ENCODE assay signal across 8 cellular contexts in genomic region chr7:44796504-44797328, GRCh38. TPM values are rescaled to one million over a fixed set of nuclear protein-coding genes. Genes with fewer than 3 reads are reported as not detected.
DNase-seq lines count a peak whose midpoint lies in the region; ATAC-seq and TF ChIP-seq lines count a peak whose summit lies in the region.

Gene PPIA (plus strand): TSS chr7:44796681. CDS start chr7:44796725, 44 bp downstream.

- no peaks in the 10 kb centered on the region for H3K9me3 ChIP-seq in MG63

- peaks cover 26 to 37% of the 10 kb centered on the region in 2 donors for H3K4me1 Mint-ChIP-seq in natural killer cell treated with Interleukin-12 subunit alpha and Interleukin-12 subunit beta and Interleukin-15 and Interleukin-18, amount 100 ng/mL, for 72 hours (ENCODE audit: low read depth in 2 of 2)

- DNase-seq in ELF-1 (ENCODE audit: low read depth, low spot score) = peak; percentile 97
- DNase-seq in H7 = peak; percentile 100
- peak; percentile 99 for DNase-seq in MG63
- DNase-seq in SHP77 (lab: John Stamatoyannopoulos, UW) = peak; percentile 98
- peak; percentile 98 for DNase-seq in activated effector memory CD4-positive, alpha-beta T cell treated with Interleukin-2 at 50 U/mL for 16 hours
- peak; percentile 99 for DNase-seq in fibroblast of pulmonary artery (ENCODE audit: low read depth)
- peak; percentile 99 for DNase-seq in natural killer cell treated with Interleukin-12 subunit alpha and Interleukin-12 subunit beta and Interleukin-15 and Interleukin-18, amount 100 ng/mL, for 72 hours (ENCODE audit: low spot score)
- peak; percentile 98 for DNase-seq in stimulated activated naive CD4-positive, alpha-beta T cell treated with Interleukin-2 at 50 U/mL for 16 hours (lab: John Stamatoyannopoulos, UW)

- H3K4me3 ChIP-seq in H7 (ENCODE audit: insufficient read depth, low read depth, low read length) = peak within 1 kb of the TSS; percentile 97
- H3K4me3 ChIP-seq in MG63 = peak within 1 kb of the TSS; percentile 98
- H3K4me3 ChIP-seq in fibroblast of pulmonary artery (replicated peaks; ENCODE audit: low read depth, low read length) = peak within 1 kb of the TSS; percentile 98

- peak within 1 kb of the TSS; percentile 95 for H3K4me3 Mint-ChIP-seq in natural killer cell treated with Interleukin-12 subunit alpha and Interleukin-12 subunit beta and Interleukin-15 and Interleukin-18, amount 100 ng/mL, for 72 hours

- H3K36me3 ChIP-seq in H7 (replicated peaks; ENCODE audit: control insufficient read depth, insufficient read depth, low read length) (peaks cover 30% of the 10 kb centered on the region), MG63 (peaks cover 51% of the 10 kb centered on the region)

- H3K27me3 Mint-ChIP-seq in natural killer cell treated with Interleukin-12 subunit alpha and Interleukin-12 subunit beta and Interleukin-15 and Interleukin-18, amount 100 ng/mL, for 72 hours = no peaks in the 10 kb centered on the region

- H3K27me3 ChIP-seq in H7 (ENCODE audit: control insufficient read depth, insufficient read depth, low read length) = no peaks in the 10 kb centered on the region
- no peaks in the 10 kb centered on the region for H3K27me3 ChIP-seq in MG63

- peak; percentile 94 to 96 for ATAC-seq in natural killer cell treated with Interleukin-12 subunit alpha and Interleukin-12 subunit beta and Interleukin-15 and Interleukin-18, amount 100 ng/mL, for 72 hours

- H3K27ac Mint-ChIP-seq in natural killer cell treated with Interleukin-12 subunit alpha and Interleukin-12 subunit beta and Interleukin-15 and Interleukin-18, amount 100 ng/mL, for 72 hours = peak within 1 kb of the TSS; percentile 95 to 96

- TF ChIP-seq CTCF in fibroblast of pulmonary artery (IDR thresholded peaks at IDR 0.05; ENCODE audit: low read length, missing control alignments) = no peak

- H3K36me3 Mint-ChIP-seq in natural killer cell treated with Interleukin-12 subunit alpha and Interleukin-12 subunit beta and Interleukin-15 and Interleukin-18, amount 100 ng/mL, for 72 hours = peaks cover 39% of the 10 kb centered on the region

- no peaks in the 10 kb centered on the region for H3K9me3 Mint-ChIP-seq in natural killer cell treated with Interleukin-12 subunit alpha and Interleukin-12 subunit beta and Interleukin-15 and Interleukin-18, amount 100 ng/mL, for 72 hours

RNA-seq across cellular contexts. Expression of gene PPIA, which starts in this region (rescaled TPM):
- 3,731 and 4,122 TPM in 2 replicates for total RNA-seq in H7 (2014; rRNA removed; shearing (Covaris generic))
- total RNA-seq in MG63 (2014; rRNA removed; shearing (Covaris generic); ENCODE audit: low replicate concordance) = 6,024 and 6,806 TPM in 2 replicates
- 1,000 to 10,000 TPM; 1,523 to 1,782 TPM for total RNA-seq in natural killer cell treated with Interleukin-12 subunit alpha and Interleukin-12 subunit beta and Interleukin-15 and Interleukin-18, amount 100 ng/mL, for 72 hours

Comparison
In these comparisons a context has a peak if more than half of its experiments do, and no peak if none do; other contexts are left out.
1. Peak in every context shown above with its lines: DNase-seq, ATAC-seq and H3K4me3 ChIP-seq.